Comparison of ENCODE assay signal across 8 cellular contexts in the genomic region with DNA sequence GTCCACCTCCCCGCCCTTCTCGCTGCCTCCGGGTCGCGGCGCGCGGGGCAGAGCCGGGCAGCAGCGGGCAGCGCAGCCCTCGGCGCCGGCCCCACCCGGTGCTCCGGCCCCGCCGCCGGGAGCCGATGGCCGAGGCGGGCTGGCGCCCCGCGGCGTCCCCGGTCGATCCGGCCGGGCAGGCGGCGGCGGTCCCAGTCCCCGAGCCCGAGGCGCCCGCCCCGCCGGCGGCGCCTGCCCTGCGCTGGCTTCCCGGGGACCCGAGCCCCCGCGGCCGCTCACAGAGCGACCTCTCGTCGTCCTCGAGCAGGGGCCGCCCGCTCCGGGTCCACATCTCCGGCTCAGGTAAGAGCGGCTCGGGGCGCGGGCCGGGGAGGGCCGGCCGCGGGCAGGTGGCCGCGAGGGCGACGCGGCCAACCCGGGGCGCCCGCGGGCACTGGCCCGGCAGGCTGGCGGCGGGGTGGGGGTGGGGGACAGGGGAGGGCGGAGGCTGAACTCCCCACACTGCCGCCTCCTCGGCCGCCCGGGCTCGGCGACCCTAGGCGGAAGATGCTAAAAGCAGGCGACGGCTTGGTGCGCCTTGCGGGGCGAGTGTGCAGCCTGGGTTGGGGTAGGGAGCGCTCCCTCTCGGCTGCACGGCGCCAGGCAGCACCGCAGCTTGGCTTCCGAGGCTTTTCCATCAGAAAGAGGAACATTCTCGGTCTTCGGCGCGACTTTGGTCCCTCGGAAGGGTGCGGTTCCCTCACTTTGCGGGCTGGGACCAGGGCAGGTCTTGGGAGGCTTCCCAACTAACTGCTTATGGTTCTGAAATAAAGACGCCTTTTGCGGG. TPM values are rescaled to one million over a fixed set of nuclear protein-coding genes. Genes with fewer than 3 reads are reported as not detected.
DNase-seq lines count a peak whose midpoint lies in the region; ATAC-seq and TF ChIP-seq lines count a peak whose summit lies in the region.

No MANE protein-coding gene starts in this region.

- H3K9me3 Mint-ChIP-seq in endodermal cell, result no peaks in the 10 kb centered on the region

- H3K9me3 ChIP-seq in endodermal cell (ENCODE audit: control insufficient read depth, low read length), result no peaks in the 10 kb centered on the region

- peaks cover 7% of the 10 kb centered on the region for H3K27me3 ChIP-seq in endodermal cell (ENCODE audit: control insufficient read depth, insufficient read depth, low read length, poor library complexity, severe bottlenecking)

- peak; percentile 15 for DNase-seq in NK-92 treated with Interleukin-12 subunit alpha and Interleukin-12 subunit beta, amount 100 ng/mL, for 24 hours (lab: John Stamatoyannopoulos, UW)
- no peak for DNase-seq in NK-92 (lab: John Stamatoyannopoulos, UW; ENCODE audit: unreplicated experiment)
- DNase-seq in NCI-H526 treated with DMSO at 0.1 percent for 48 hours (lab: John Stamatoyannopoulos, UW), result peak; percentile 50
- DNase-seq in activated CD8-positive, alpha-beta memory T cell treated with anti-CD3 and anti-CD28 coated beads for 48 hours (ENCODE audit: low read depth in 2 of 3, low spot score in 2 of 3), result peak; percentile 26 to 34 (median 27)
- DNase-seq in endodermal cell, result peak; percentile 90
- peak; percentile 91 for DNase-seq in mesenteric fat pad (ENCODE audit: low spot score)
- DNase-seq in stimulated activated CD8-positive, alpha-beta memory T cell treated with anti-CD3 and anti-CD28 coated beads, Interleukin-4, amount 100 ng/mL, for 48 hours, result peak; percentile 66

- H3K9ac ChIP-seq in endodermal cell (ENCODE audit: extremely low read depth, low read length, poor library complexity, severe bottlenecking), result peak overlapping the region; percentile 21

- H3K27ac ChIP-seq in endodermal cell (ENCODE audit: low read depth, low read length), result no peak overlapping the region

- peaks cover 22% of the 10 kb centered on the region for H3K4me1 Mint-ChIP-seq in endodermal cell

- H3K4me3 ChIP-seq in endodermal cell (ENCODE audit: low read length), result peak overlapping the region; percentile 81

- peak overlapping the region; percentile 69 for H3K4me3 Mint-ChIP-seq in endodermal cell

- peaks cover 35% of the 10 kb centered on the region for H3K27me3 Mint-ChIP-seq in endodermal cell (ENCODE audit: insufficient read depth)

- H3K4me1 ChIP-seq in endodermal cell (ENCODE audit: control insufficient read depth, insufficient read depth, low read length), result peaks cover 11% of the 10 kb centered on the region

- no peaks in the 10 kb centered on the region for H3K36me3 ChIP-seq in endodermal cell (ENCODE audit: control insufficient read depth, insufficient read depth, low read length)

- H3K36me3 Mint-ChIP-seq in endodermal cell (ENCODE audit: low read depth), result no peaks in the 10 kb centered on the region

- TF ChIP-seq CTCF in endodermal cell (conservative IDR thresholded peaks at IDR 0.05), result peak; percentile 66

- 0 to 1% methylated on average over 19 to 94 of the region's 103 CpGs for WGBS in endodermal cell (ENCODE audit: insufficient coverage in 1 of 2, insufficient read length in 1 of 2), 2 experiments

- H3K27ac Mint-ChIP-seq in endodermal cell, result no peak overlapping the region

- peak; percentile 51 for ATAC-seq in HG03039 (IDR thresholded peaks at IDR 0.05; ENCODE audit: unreplicated experiment)

RNA-seq across cellular contexts. Expression of a gene that starts 25.6 kb away (rescaled TPM):
- total RNA-seq in endodermal cell (10 to 100 TPM; 58.6 to 59.3 TPM), mesenteric fat pad (64.7 TPM)
- polyA plus RNA-seq in endodermal cell (2013, experiment 1 of 2), result 42.1 TPM
- polyA plus RNA-seq in endodermal cell (2013, experiment 2 of 2), result 37.4 TPM
